ENCODE assay signal across 14 cellular contexts in genomic region chr3:37107846-37108245, GRCh38.
DNase-seq lines count a peak whose midpoint lies in the region; ATAC-seq, FAIRE-seq and TF ChIP-seq lines count a peak whose summit lies in the region.
"Had no signal": no experiment of that assay in that cellular context is flagged by ENCODE, and none has a peak within 500 bp of the region (broad histone marks: within the 10 kb centered on the region; RNA-seq: fewer than 3 reads in every experiment).

No MANE protein-coding gene starts in this region.

- TF ChIP-seq POLR2A in IMR-90 (IDR thresholded peaks at IDR 0.05; ENCODE audit: low read depth, low read length): no peak

- no peak overlapping the region for H2BK5ac ChIP-seq in IMR-90 (ENCODE audit: low read depth, low read length, poor library complexity, severe bottlenecking)

- FAIRE-seq in keratinocyte (lab: Jason Lieb, UNC) (peak; percentile 13), urothelium cell line (lab: Jason Lieb, UNC) (peak; percentile 44)
- FAIRE-seq: GM12878, H54 had no signal

- H3K4me2 ChIP-seq in IMR-90 (ENCODE audit: low read depth, low read length) (no peak overlapping the region), keratinocyte (ENCODE audit: control insufficient read depth, extremely low read depth, insufficient read depth, low read depth, low read length) (peak overlapping the region; percentile 39), Karpas-422 (ENCODE audit: low read depth, low read length, poor library complexity, severe bottlenecking) (no peak overlapping the region)
- H3K4me2 ChIP-seq: BLaER1 treated with 17β-estradiol and CSF1 and Interleukin-3, amounts not matched to agents 10 nM and 100 nM had no signal

- H3K9me2 ChIP-seq in Karpas-422 (replicated peaks; ENCODE audit: insufficient read depth, low read length): no peaks in the 10 kb centered on the region

- BruUV-seq in IMR-90 (replicated peaks; lab: Mats Ljungman, UMichigan): no TSS peak

- H2BK20ac ChIP-seq in IMR-90 (ENCODE audit: low read depth, low read length): no peak overlapping the region

- no CpG with 5 or more reads among the region's 2 CpGs for WGBS in IMR-90 (ENCODE audit: extremely low coverage in 2 of 2, insufficient read length in 1 of 2), 2 experiments

- peak overlapping the region; percentile 40; the same call in 1 of the 2 replicates for H3K14ac ChIP-seq in IMR-90 (replicated peaks; ENCODE audit: low read depth, low read length)

- no peak for TF ChIP-seq CTCF in IMR-90 (conservative IDR thresholded peaks at IDR 0.05; ENCODE audit: low read depth, low read length)
- no peak for TF ChIP-seq CTCF in epithelial cell of esophagus (IDR thresholded peaks at IDR 0.05; ENCODE audit: insufficient read depth, low read depth, low read length, missing control alignments)
- TF ChIP-seq CTCF in keratinocyte (optimal IDR thresholded peaks at IDR 0.05 in 1 of 3, IDR thresholded peaks at IDR 0.05 in 1 of 3, conservative IDR thresholded peaks at IDR 0.05 in 1 of 3; ENCODE audit: extremely low read depth in 1 of 3, insufficient read depth in 2 of 3, low read length in 3 of 3): no peak

- dilution Hi-C loops in IMR-90 (cut with HindIII; ENCODE audit: low sequenced_read_pairs, unreplicated experiment): no loop called here
- dilution Hi-C loops in keratinocyte (cut with MboI; ENCODE audit: extremely low pct_ligation_motif_present, low sequenced_read_pairs): no loop called here

- H2BK15ac ChIP-seq in IMR-90 (ENCODE audit: low read depth, low read length): no peak overlapping the region

- H3K79me2 ChIP-seq in keratinocyte (ENCODE audit: control insufficient read depth, insufficient read depth, low read length) (peaks cover 6% of the 10 kb centered on the region), Karpas-422 (ENCODE audit: low read length) (peaks cover 6% of the 10 kb centered on the region; the same call in 1 of the 2 replicates)

- H3K9me1 ChIP-seq in IMR-90 (ENCODE audit: insufficient read depth, low read length): peaks cover 4% of the 10 kb centered on the region; the same call in 1 of the 2 replicates
- H3K9me1 ChIP-seq in keratinocyte (ENCODE audit: control insufficient read depth, extremely low read depth, insufficient read depth, low read length): no peaks in the 10 kb centered on the region

- peak overlapping the region; percentile 67; the same call in 1 of the 2 replicates for H3K23ac ChIP-seq in IMR-90 (ENCODE audit: low read depth, low read length)

- H2BK120ac ChIP-seq in IMR-90 (ENCODE audit: low read depth, low read length): no peak overlapping the region

- H3K56ac ChIP-seq in IMR-90 (ENCODE audit: extremely low read depth, insufficient read depth, low read length): no peak overlapping the region

- CTCF ChIA-PET in IMR-90 (lab: Yijun Ruan, JAX): no interaction called here

- DNase-seq in IMR-90: no peak
- DNase-seq in epithelial cell of esophagus (ENCODE audit: low read depth): peak; percentile 75
- no peak for DNase-seq in keratinocyte (ENCODE audit: low read depth, low spot score)
- no peak for DNase-seq in urothelium cell line (ENCODE audit: low spot score)
- no peak for DNase-seq in effector CD8-positive, alpha-beta T cell (lab: John Stamatoyannopoulos, UW)
- DNase-seq in mucosa of gallbladder (ENCODE audit: low spot score): no peak
- no peak for DNase-seq in Karpas-422
- DNase-seq: ACHN; CD4-positive, CD25-positive, alpha-beta regulatory T cell; DMS53 had no signal

- H3K4me3 ChIP-seq in IMR-90 (ENCODE audit: insufficient read depth, low read depth, low read length) (no peak overlapping the region), epithelial cell of esophagus (ENCODE audit: low read length) (no peak overlapping the region), keratinocyte (ENCODE audit: control insufficient read depth in 2 of 3, extremely low read depth in 1 of 3, insufficient read depth in 2 of 3, low read depth in 1 of 3, low read length in 3 of 3) (no peak overlapping the region), Karpas-422 (ENCODE audit: low read length) (no peak overlapping the region)
- H3K4me3 ChIP-seq: BLaER1 treated with 17β-estradiol and CSF1 and Interleukin-3, amounts not matched to agents 10 nM and 100 nM; GM12878 had no signal

- no peak overlapping the region for H2AK5ac ChIP-seq in IMR-90 (ENCODE audit: low read depth, low read length)

- H3K4me1 ChIP-seq in IMR-90 (ENCODE audit: control insufficient read depth, insufficient read depth, low read length) (peaks cover 18% of the 10 kb centered on the region), keratinocyte (ENCODE audit: control insufficient read depth, extremely low read depth, insufficient read depth, low read length) (peaks cover 5% of the 10 kb centered on the region), Karpas-422 (ENCODE audit: low read length) (peaks cover 11% of the 10 kb centered on the region; the same call in 1 of the 2 replicates)

- intact Hi-C loops in IMR-90 (cut with micrococcal nuclease): no loop called here

- H3K27ac ChIP-seq in IMR-90 (ENCODE audit: insufficient read depth, low read length) (no peak overlapping the region), keratinocyte (ENCODE audit: control insufficient read depth, insufficient read depth, low read length) (peak overlapping the region; percentile 25), Karpas-422 (ENCODE audit: low read length) (no peak overlapping the region)
- H3K27ac ChIP-seq: BLaER1 treated with 17β-estradiol and CSF1 and Interleukin-3, amounts not matched to agents 10 nM and 100 nM; HL-60 had no signal

- POLR2A ChIA-PET in IMR-90 (lab: Charles Lee; ENCODE audit: unreplicated experiment): no interaction called here

- H4K20me1 ChIP-seq in IMR-90 (ENCODE audit: insufficient read depth, low read length) (no peaks in the 10 kb centered on the region), keratinocyte (ENCODE audit: control insufficient read depth, extremely low read depth, insufficient read depth, low read length) (no peaks in the 10 kb centered on the region), Karpas-422 (ENCODE audit: insufficient read depth, low read depth, low read length) (no peaks in the 10 kb centered on the region)
- H4K20me1 ChIP-seq: BLaER1 treated with 17β-estradiol and CSF1 and Interleukin-3, amounts not matched to agents 10 nM and 100 nM had no signal

- no peak for TF ChIP-seq RAD21 in IMR-90 (IDR thresholded peaks at IDR 0.05; ENCODE audit: low read length)

- peak overlapping the region; percentile 86 for H3K18ac ChIP-seq in IMR-90 (ENCODE audit: low read depth, low read length)

- H3K27me3 ChIP-seq in IMR-90 (ENCODE audit: control insufficient read depth, insufficient read depth, low read length) (no peaks in the 10 kb centered on the region), keratinocyte (ENCODE audit: control insufficient read depth, extremely low read depth, insufficient read depth, low read length) (no peaks in the 10 kb centered on the region), Karpas-422 (ENCODE audit: low read length) (no peaks in the 10 kb centered on the region)
- H3K27me3 ChIP-seq: BLaER1 treated with 17β-estradiol and CSF1 and Interleukin-3, amounts not matched to agents 10 nM and 100 nM had no signal

- H4K5ac ChIP-seq in IMR-90 (ENCODE audit: low read depth, low read length): peak overlapping the region; percentile 81; the same call in 1 of the 2 replicates

- no peak overlapping the region for H3K9ac ChIP-seq in IMR-90 (ENCODE audit: low read depth, low read length)
- no peak overlapping the region for H3K9ac ChIP-seq in keratinocyte (ENCODE audit: control insufficient read depth, extremely low read depth, insufficient read depth, low read length)
- H3K9ac ChIP-seq in Karpas-422 (ENCODE audit: low read length): no peak overlapping the region
- H3K9ac ChIP-seq: BLaER1 treated with 17β-estradiol and CSF1 and Interleukin-3, amounts not matched to agents 10 nM and 100 nM had no signal

- ATAC-seq in IMR-90 (ENCODE audit: low read depth): no peak
- ATAC-seq: GM12878 had no signal

- H2AFZ ChIP-seq in IMR-90 (replicated peaks; ENCODE audit: low read length, poor library complexity) (no peak overlapping the region), keratinocyte (ENCODE audit: control insufficient read depth, low read length) (no peak overlapping the region), Karpas-422 (ENCODE audit: low read length) (no peak overlapping the region)

- no peak overlapping the region for H2AK9ac ChIP-seq in IMR-90 (replicated peaks; ENCODE audit: low read depth, low read length, poor library complexity)

- peaks cover 2% of the 10 kb centered on the region for H3K36me3 ChIP-seq in IMR-90 (ENCODE audit: control insufficient read depth, insufficient read depth, low read length)
- peaks cover 3% of the 10 kb centered on the region in 2 experiments for H3K36me3 ChIP-seq in keratinocyte (ENCODE audit: control insufficient read depth in 2 of 2, extremely low read depth in 1 of 2, insufficient read depth in 2 of 2, low read length in 2 of 2)
- no peaks in the 10 kb centered on the region for H3K36me3 ChIP-seq in Karpas-422 (ENCODE audit: insufficient read depth, low read length)

- in situ Hi-C loops in IMR-90 (cut with MboI; ENCODE audit: low sequenced_read_pairs): no loop called here

- H4K91ac ChIP-seq in IMR-90 (ENCODE audit: insufficient read depth, low read depth, low read length): no peak overlapping the region

- H3K9me3 ChIP-seq in IMR-90 (ENCODE audit: control insufficient read depth, insufficient read depth, low read length) (no peaks in the 10 kb centered on the region), keratinocyte (ENCODE audit: control insufficient read depth, low read depth, low read length) (no peaks in the 10 kb centered on the region), Karpas-422 (ENCODE audit: low read length) (no peaks in the 10 kb centered on the region)
- H3K9me3 ChIP-seq: BLaER1 treated with 17β-estradiol and CSF1 and Interleukin-3, amounts not matched to agents 10 nM and 100 nM had no signal

- H4K8ac ChIP-seq in IMR-90 (ENCODE audit: low read depth in 2 of 2, low read length in 2 of 2): no peak overlapping the region

- H3K4ac ChIP-seq in IMR-90 (ENCODE audit: low read depth, low read length): 0 out of 2 replicates have a peak overlapping the region, but pooled peaks have one; percentile 13

- peaks cover 20 to 60% of the 10 kb centered on the region in 2 experiments for H3K79me1 ChIP-seq in IMR-90 (ENCODE audit: low read depth in 1 of 2, low read length in 2 of 2)

TF ChIP-seq in IMR-90, 13 proteins besides CTCF, POLR2A, EP300 and RAD21 (continues in another document):
- TF ChIP-seq CEBPB (IDR thresholded peaks at IDR 0.05; ENCODE audit: low read depth, low read length) (no peak), RCOR1 (IDR thresholded peaks at IDR 0.05; ENCODE audit: insufficient replicate concordance, low read length) (no peak), CHD1 (IDR thresholded peaks at IDR 0.05; ENCODE audit: low read depth, low read length) (no peak), MAZ (IDR thresholded peaks at IDR 0.05; ENCODE audit: borderline replicate concordance, low read depth, low read length) (no peak), MXI1 (IDR thresholded peaks at IDR 0.05; ENCODE audit: borderline replicate concordance, low read depth, low read length) (no peak), RFX5 (IDR thresholded peaks at IDR 0.05; ENCODE audit: low read depth, low read length) (no peak), FOS (IDR thresholded peaks at IDR 0.05; ENCODE audit: low read depth, low read length) (no peak)
